ENCODE assay signal across 15 cellular contexts in the genomic region with DNA sequence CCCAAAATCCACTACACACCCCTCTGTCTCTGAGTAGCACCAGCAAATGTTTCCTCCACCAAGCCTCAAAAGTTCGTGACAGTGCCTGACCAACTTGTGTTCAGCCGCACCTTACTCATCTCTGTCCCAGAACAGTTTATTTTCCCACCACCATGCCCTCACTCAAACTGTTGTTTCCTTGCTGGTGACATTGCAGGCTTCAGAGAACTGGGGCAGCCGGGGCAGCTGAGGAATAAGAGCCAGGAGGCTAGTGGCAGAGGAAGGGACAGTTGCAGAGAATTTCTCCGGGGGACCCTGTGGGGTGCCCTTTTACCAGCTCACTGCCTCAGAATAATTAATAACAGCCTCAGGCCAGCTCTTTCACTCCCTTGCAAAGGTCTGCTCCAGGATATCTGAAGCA. TPM values are rescaled to one million over a fixed set of nuclear protein-coding genes. Genes with fewer than 3 reads are reported as not detected.
DNase-seq lines count a peak whose midpoint lies in the region; ATAC-seq, FAIRE-seq and TF ChIP-seq lines count a peak whose summit lies in the region.
"Had no signal": no experiment of that assay in that cellular context is flagged by ENCODE, and none has a peak within 500 bp of the region (broad histone marks: within the 10 kb centered on the region; RNA-seq: fewer than 3 reads in every experiment).

No MANE protein-coding gene starts in this region.

- peaks cover 3% of the 10 kb centered on the region for H3K27me3 Mint-ChIP-seq in mesothelial cell of epicardium (ENCODE audit: low read depth)

- H3K36me3 ChIP-seq in HUES48 (ENCODE audit: control insufficient read depth, insufficient read depth, low read length) (no peaks in the 10 kb centered on the region), smooth muscle cell (ENCODE audit: low read depth) (no peaks in the 10 kb centered on the region), trophoblast cell (ENCODE audit: control insufficient read depth in 1 of 2, insufficient read depth in 2 of 2, low read length in 2 of 2) (no peaks in the 10 kb centered on the region)
- H3K36me3 ChIP-seq: esophagus muscularis mucosa had no signal

- H3K9ac ChIP-seq in HUES48 (ENCODE audit: low read depth, low read length) (no peak overlapping the region), smooth muscle cell (ENCODE audit: low read depth) (no peak overlapping the region), trophoblast cell (ENCODE audit: low read length) (no peak overlapping the region)

- H3K4me1 Mint-ChIP-seq in mesothelial cell of epicardium: peaks cover 19% of the 10 kb centered on the region

- H3K14ac ChIP-seq in trophoblast cell (ENCODE audit: low read length): no peak overlapping the region

- H3K27ac Mint-ChIP-seq in mesothelial cell of epicardium: peak overlapping the region; percentile 17
- H3K27ac Mint-ChIP-seq: activated CD4-positive, alpha-beta T cell treated with anti-CD3 and anti-CD28 coated beads, Interleukin-2, amount 10 ng/mL, durations not matched to agents 24 days and 14 days had no signal

- no peak overlapping the region for H3K18ac ChIP-seq in trophoblast cell (ENCODE audit: low read length)

- H3F3A ChIP-seq in smooth muscle cell (ENCODE audit: low read depth): no peaks in the 10 kb centered on the region

- H3K4ac ChIP-seq in trophoblast cell (ENCODE audit: low read depth, low read length): no peak overlapping the region

- no peak for ATAC-seq in GM19351 (IDR thresholded peaks at IDR 0.05; ENCODE audit: unreplicated experiment)
- ATAC-seq: stimulated activated naive CD8-positive, alpha-beta T cell treated with anti-CD3 and anti-CD28 coated beads, Interleukin-15, Interleukin-2, amounts not matched to agents 100 U/mL and 50 U/mL, for 24 hours had no signal

- no peak overlapping the region for H3K23ac ChIP-seq in trophoblast cell (ENCODE audit: low read length)

- H3K79me2 ChIP-seq in smooth muscle cell (ENCODE audit: low read depth): no peaks in the 10 kb centered on the region
- H3K79me2 ChIP-seq in trophoblast cell (ENCODE audit: control insufficient read depth, insufficient read depth, low read length, poor library complexity): no peaks in the 10 kb centered on the region

- no peak overlapping the region for H2BK5ac ChIP-seq in trophoblast cell (ENCODE audit: low read depth, low read length, poor library complexity)

- DNase-seq in mesothelial cell of epicardium (ENCODE audit: low spot score in 2 of 2, unreplicated experiment in 2 of 2) (no peak), smooth muscle cell (lab: John Stamatoyannopoulos, UW; ENCODE audit: unreplicated experiment) (no peak), GM12892 (ENCODE audit: insufficient read length) (no peak), HCEC 1CT (no peak), trophoblast cell (no peak)
- DNase-seq: activated CD4-positive, alpha-beta T cell treated with anti-CD3 and anti-CD28 coated beads, Interleukin-2, amount 10 ng/mL, durations not matched to agents 24 days and 14 days; DND-41; NCI-H1436; stimulated activated naive CD8-positive, alpha-beta T cell treated with anti-CD3 and anti-CD28 coated beads, Interleukin-15, Interleukin-2, amounts not matched to agents 100 U/mL and 50 U/mL, for 24 hours had no signal

- H3K36me3 Mint-ChIP-seq in mesothelial cell of epicardium: no peaks in the 10 kb centered on the region

- H3K79me1 ChIP-seq in trophoblast cell (ENCODE audit: low read length): peaks cover 4% of the 10 kb centered on the region

- H3K27me3 ChIP-seq in HUES48 (ENCODE audit: control insufficient read depth, insufficient read depth, low read length): peaks cover 23% of the 10 kb centered on the region
- no peaks in the 10 kb centered on the region for H3K27me3 ChIP-seq in smooth muscle cell (ENCODE audit: low read depth)
- no peaks in the 10 kb centered on the region for H3K27me3 ChIP-seq in trophoblast cell (ENCODE audit: insufficient read depth, low read length)

- WGBS in smooth muscle cell (ENCODE audit: low lambda C conversion rate): 85% methylated on average over 4 of the region's 4 CpGs
- WGBS in trophoblast cell (ENCODE audit: extremely low coverage, insufficient coverage, insufficient read length): no CpG with 5 or more reads among the region's 4 CpGs

- H3K4me1 ChIP-seq in HUES48 (ENCODE audit: control insufficient read depth, insufficient read depth, low read length) (peaks cover 12% of the 10 kb centered on the region), smooth muscle cell (ENCODE audit: low read depth) (peaks cover 11% of the 10 kb centered on the region), trophoblast cell (ENCODE audit: control insufficient read depth in 1 of 2, insufficient read depth in 2 of 2, low read length in 2 of 2) (peaks cover 5 to 12% of the 10 kb centered on the region in 2 experiments)

- no peak overlapping the region for H2BK120ac ChIP-seq in trophoblast cell (ENCODE audit: insufficient read depth, low read length, poor library complexity)

- H3K4me2 ChIP-seq in smooth muscle cell: peak overlapping the region; percentile 86
- no peak overlapping the region for H3K4me2 ChIP-seq in trophoblast cell (ENCODE audit: low read length)

- no peak overlapping the region for H4K8ac ChIP-seq in trophoblast cell (ENCODE audit: low read depth, low read length)

- TF ChIP-seq POLR2A in GM12892 (IDR thresholded peaks at IDR 0.05; ENCODE audit: low read depth, low read length): no peak

- no peaks in the 10 kb centered on the region for H3K9me3 Mint-ChIP-seq in mesothelial cell of epicardium
- H3K9me3 Mint-ChIP-seq: activated CD4-positive, alpha-beta T cell treated with anti-CD3 and anti-CD28 coated beads, Interleukin-2, amount 10 ng/mL, durations not matched to agents 24 days and 14 days had no signal

- no peak overlapping the region for H2BK12ac ChIP-seq in trophoblast cell (ENCODE audit: low read length)

- H2AK5ac ChIP-seq in trophoblast cell (ENCODE audit: low read length): no peak overlapping the region

- no peak overlapping the region for H4K91ac ChIP-seq in trophoblast cell (ENCODE audit: low read depth, low read length)

- no peaks in the 10 kb centered on the region for H3K9me3 ChIP-seq in HUES48 (ENCODE audit: control insufficient read depth, insufficient read depth, low read length)
- no peaks in the 10 kb centered on the region for H3K9me3 ChIP-seq in smooth muscle cell (replicated peaks; ENCODE audit: low read depth)
- H3K9me3 ChIP-seq in trophoblast cell (ENCODE audit: insufficient read depth, low read depth, low read length): no peaks in the 10 kb centered on the region
- H3K9me3 ChIP-seq: esophagus muscularis mucosa had no signal

- TF ChIP-seq CTCF in mesothelial cell of epicardium (IDR thresholded peaks at IDR 0.05; ENCODE audit: unreplicated experiment) (no peak), smooth muscle cell (IDR thresholded peaks at IDR 0.05; ENCODE audit: borderline replicate concordance, insufficient read depth, poor library complexity, severe bottlenecking) (no peak)

- H2AFZ ChIP-seq in smooth muscle cell (ENCODE audit: low read depth): peak overlapping the region; percentile 53
- no peak overlapping the region for H2AFZ ChIP-seq in trophoblast cell (ENCODE audit: insufficient read depth, low read length, poor library complexity)

- no peak for FAIRE-seq in GM12892 (lab: Jason Lieb, UNC)
- FAIRE-seq: colon had no signal

- H4K20me1 ChIP-seq in smooth muscle cell (ENCODE audit: low read depth): no peaks in the 10 kb centered on the region

- H3K4me3 Mint-ChIP-seq in mesothelial cell of epicardium: peak overlapping the region; percentile 73
- H3K4me3 Mint-ChIP-seq: activated CD4-positive, alpha-beta T cell treated with anti-CD3 and anti-CD28 coated beads, Interleukin-2, amount 10 ng/mL, durations not matched to agents 24 days and 14 days had no signal

- no peak overlapping the region for H4K12ac ChIP-seq in trophoblast cell (ENCODE audit: low read depth, low read length)

- H3K27ac ChIP-seq in HUES48 (ENCODE audit: low read depth, low read length) (no peak overlapping the region), cingulate gyrus (ENCODE audit: low read depth, low read length) (peak overlapping the region; percentile 52), smooth muscle cell (ENCODE audit: low read depth) (no peak overlapping the region), trophoblast cell (ENCODE audit: low read depth, low read length) (no peak overlapping the region)

- H3K4me3 ChIP-seq in HUES48 (ENCODE audit: low read depth, low read length) (peak overlapping the region; percentile 68; the same call in 1 of the 2 replicates), smooth muscle cell (no peak overlapping the region), trophoblast cell (ENCODE audit: low read depth, low read length) (no peak overlapping the region)

RNA-seq across cellular contexts. Expression of a gene that starts 0.7 kb away (rescaled TPM):
- total RNA-seq in mesothelial cell of epicardium: 4.3 to 5.1 TPM (median 5.0 TPM) in 3 replicates
- 3.9 and 6.3 TPM in 2 replicates for total RNA-seq in smooth muscle cell
- 4.2 and 5.1 TPM in 2 replicates for polyA plus RNA-seq in smooth muscle cell
- not detected for polyA plus RNA-seq in GM12892 (2012; ENCODE audit: missing spikeins)
- 2.4 and 2.7 TPM in 2 replicates for polyA plus RNA-seq in trophoblast cell (2013)
- total RNA-seq: activated CD4-positive, alpha-beta T cell treated with anti-CD3 and anti-CD28 coated beads, Interleukin-2, amount 10 ng/mL, durations not matched to agents 24 days and 14 days; T-helper 2 cell treated with Interferon-gamma antibody and Interleukin-4, amounts not matched to agents 100 ng/mL and 5 ng/mL, for 36 hours had no signal

RNA-seq across cellular contexts. Expression of a gene that starts 25.5 kb away (rescaled TPM):
- total RNA-seq in mesothelial cell of epicardium: 6.4 to 9.1 TPM (median 8.7 TPM) in 3 replicates
- total RNA-seq in smooth muscle cell: 4.0 and 6.5 TPM in 2 replicates
- polyA plus RNA-seq in smooth muscle cell: 9.7 and 10.2 TPM in 2 replicates
- 3.8 TPM for polyA plus RNA-seq in GM12892 (2012; ENCODE audit: missing spikeins)
- polyA plus RNA-seq in trophoblast cell (2013): 4.6 and 5.0 TPM in 2 replicates
